In the genomic region with DNA sequence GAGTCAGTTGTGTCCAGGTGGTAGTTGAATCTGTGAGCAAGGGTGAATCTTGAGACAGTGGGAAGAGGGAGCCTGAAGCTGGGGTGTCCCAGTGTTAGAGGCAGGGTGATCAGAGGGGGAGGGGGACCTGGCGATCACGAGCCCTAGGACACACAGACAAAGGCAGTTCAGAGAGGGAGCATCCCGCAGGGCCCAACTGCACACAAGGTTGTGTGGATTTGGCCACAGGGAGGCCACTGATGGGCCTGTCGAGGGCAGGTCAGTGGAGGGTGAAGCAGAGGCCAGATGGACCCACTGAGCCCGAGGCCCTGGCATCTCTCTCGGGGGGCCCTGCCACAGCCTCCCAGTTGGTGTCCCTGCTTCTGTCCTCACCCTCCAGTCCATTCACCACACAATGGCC, we compare ENCODE assay signal across 16 cellular contexts.
"Had no signal": no experiment of that assay in that cellular context is flagged by ENCODE, and none has a peak within 500 bp of the region (broad histone marks: within the 10 kb centered on the region; RNA-seq: fewer than 3 reads in every experiment).

No MANE protein-coding gene starts in this region.

- H3K36me3 ChIP-seq: adrenal gland, left lung, neutrophil, uterus had no signal

- H3K4me3 ChIP-seq: adrenal gland, left lung, uterus had no signal

- H3K4me3 Mint-ChIP-seq: activated CD4-positive, alpha-beta T cell treated with anti-CD3 and anti-CD28 coated beads, Interleukin-2, amount 10 ng/mL, durations not matched to agents 7 days and 5 days; memory B cell; stimulated activated memory B cell treated with anti-CD40 and anti-IgM and Interleukin-4, amounts not matched to agents 10 μg/mL and 1 μg/mL and 100 μg/mL, for 72 hours; T-helper 17 cell had no signal

- H3K4me1 Mint-ChIP-seq: memory B cell; stimulated activated memory B cell treated with anti-CD40 and anti-IgM and Interleukin-4, amounts not matched to agents 10 μg/mL and 1 μg/mL and 100 μg/mL, for 72 hours had no signal

- H3K9me3 ChIP-seq: adrenal gland, left lung, neutrophil, uterus had no signal

- ATAC-seq: left lung; stimulated activated memory B cell treated with anti-CD40 and anti-IgM and Interleukin-4, amounts not matched to agents 10 μg/mL and 1 μg/mL and 100 μg/mL, for 72 hours; T-helper 17 cell had no signal

- H3K27ac Mint-ChIP-seq: activated CD4-positive, alpha-beta T cell treated with anti-CD3 and anti-CD28 coated beads, Interleukin-2, amount 10 ng/mL, durations not matched to agents 7 days and 5 days; activated T-helper 2 cell treated with anti-CD3 and anti-CD28 coated beads, Interferon-gamma antibody, Interleukin-2, Interleukin-4, amounts not matched to agents 10 μg/mL and 5 μg/mL and 100 μg/mL, durations not matched to agents 14 hours and 24 hours and 36 hours; memory B cell; stimulated activated memory B cell treated with anti-CD40 and anti-IgM and Interleukin-4, amounts not matched to agents 10 μg/mL and 1 μg/mL and 100 μg/mL, for 72 hours; T-helper 17 cell had no signal

- H3K27me3 ChIP-seq: adrenal gland, uterus had no signal

- DNase-seq: activated CD4-positive, alpha-beta T cell treated with anti-CD3 and anti-CD28 coated beads, Interleukin-2, amount 10 ng/mL, durations not matched to agents 7 days and 5 days; activated naive CD4-positive, alpha-beta T cell treated with anti-CD3 and anti-CD28 coated beads, Interleukin-2, amount 50 U/mL, for 16 hours; activated T-cell treated with anti-CD3 and anti-CD28 coated beads, Interleukin-2, amount 50 U/mL, for 1 hour; adrenal gland; hypothalamus; left lung; T-helper 17 cell; uterus had no signal

- H3K9me3 Mint-ChIP-seq: activated CD4-positive, alpha-beta T cell treated with anti-CD3 and anti-CD28 coated beads, Interleukin-2, amount 10 ng/mL, durations not matched to agents 7 days and 5 days; activated T-helper 2 cell treated with anti-CD3 and anti-CD28 coated beads, Interferon-gamma antibody, Interleukin-2, Interleukin-4, amounts not matched to agents 10 μg/mL and 5 μg/mL and 100 μg/mL, durations not matched to agents 14 hours and 24 hours and 36 hours; memory B cell; stimulated activated memory B cell treated with anti-CD40 and anti-IgM and Interleukin-4, amounts not matched to agents 10 μg/mL and 1 μg/mL and 100 μg/mL, for 72 hours had no signal

- FAIRE-seq: colon, endometrium, kidney, TTC549 had no signal

- H3K36me3 Mint-ChIP-seq: memory B cell; stimulated activated memory B cell treated with anti-CD40 and anti-IgM and Interleukin-4, amounts not matched to agents 10 μg/mL and 1 μg/mL and 100 μg/mL, for 72 hours had no signal

- H3K4me1 ChIP-seq: uterus had no signal

- H3K27ac ChIP-seq: adrenal gland, neutrophil, uterus had no signal
